29 cellular contexts compared by ENCODE assay signal in genomic region chr4:86007042-86007441, GRCh38.
"Had no signal": no experiment of that assay in that cellular context is flagged by ENCODE, and none has a peak within 500 bp of the region (broad histone marks: within the 10 kb centered on the region; RNA-seq: fewer than 3 reads in every experiment).

No MANE protein-coding gene starts in this region.

- ATAC-seq: activated CD8-positive, alpha-beta memory T cell treated with anti-CD3 and anti-CD28 coated beads, Interleukin-2, amount 10 ng/mL, durations not matched to agents 7 days and 5 days; activated CD8-positive, alpha-beta T cell treated with anti-CD3 and anti-CD28 coated beads, Interleukin-2, amount 10 ng/mL, durations not matched to agents 7 days and 5 days; activated naive CD8-positive, alpha-beta T cell treated with anti-CD3 and anti-CD28 coated beads, Interleukin-2, amount 50 U/mL, for 24 hours; body of pancreas; esophagus mucosa; foreskin keratinocyte; gastrocnemius medialis; WTC11 had no signal

- H3K9me3 ChIP-seq: adrenal gland, body of pancreas, colonic mucosa, gastrocnemius medialis had no signal

- H3K4me3 ChIP-seq: adrenal gland, body of pancreas, cardiac muscle cell, colonic mucosa, gastrocnemius medialis had no signal

- H3K4me1 ChIP-seq: body of pancreas, colonic mucosa, foreskin keratinocyte, gastrocnemius medialis had no signal

- H3K36me3 ChIP-seq: adrenal gland, cardiac muscle cell, colonic mucosa, gastrocnemius medialis had no signal

- H3K27ac ChIP-seq: adrenal gland, body of pancreas, cardiac muscle cell, colonic mucosa, foreskin keratinocyte, gastrocnemius medialis, VCaP had no signal

- H3K27me3 ChIP-seq: adrenal gland, body of pancreas, cardiac muscle cell, colonic mucosa, foreskin keratinocyte, gastrocnemius medialis had no signal

- DNase-seq: activated CD4-positive, alpha-beta memory T cell treated with anti-CD3 and anti-CD28 coated beads for 36 hours; activated CD4-positive, alpha-beta T cell treated with anti-CD3 and anti-CD28 coated beads for 1 hour; activated CD4-positive, alpha-beta T cell treated with anti-CD3 and anti-CD28 coated beads for 4 hours; activated CD4-positive, alpha-beta T cell treated with anti-CD3 and anti-CD28 coated beads, Interleukin-2, amount 10 ng/mL, durations not matched to agents 7 days and 5 days; activated CD8-positive, alpha-beta memory T cell treated with anti-CD3 and anti-CD28 coated beads, Interleukin-2, amount 10 ng/mL, durations not matched to agents 7 days and 5 days; activated CD8-positive, alpha-beta memory T cell treated with anti-CD3 and anti-CD28 coated beads, Interleukin-2, amount 50 U/mL, for 4 hours; activated CD8-positive, alpha-beta T cell treated with anti-CD3 and anti-CD28 coated beads, Interleukin-2, amount 10 ng/mL, durations not matched to agents 7 days and 5 days; activated effector memory CD4-positive, alpha-beta T cell treated with anti-CD3 and anti-CD28 coated beads, Interleukin-2, amount 50 U/mL, for 16 hours; activated naive CD4-positive, alpha-beta T cell treated with anti-CD3 and anti-CD28 coated beads for 36 hours; activated naive CD8-positive, alpha-beta T cell treated with anti-CD3 and anti-CD28 coated beads for 36 hours; activated naive CD8-positive, alpha-beta T cell treated with anti-CD3 and anti-CD28 coated beads, Interleukin-2, amount 50 U/mL, for 24 hours; activated T-cell treated with anti-CD3 and anti-CD28 coated beads, Interleukin-2, amount 50 U/mL, for 1 hour; activated T-cell treated with anti-CD3 and anti-CD28 coated beads, Interleukin-2, amount 50 U/mL, for 48 hours; adrenal gland; aorta; body of pancreas; central memory CD4-positive, alpha-beta T cell; cerebellar nuclear complex; colonic mucosa; effector memory CD4-positive, alpha-beta T cell; endodermal cell; foreskin keratinocyte; gastrocnemius medialis; glutamatergic neuron; T-helper 2 cell had no signal
